Comparison of ENCODE assay signal across 27 cellular contexts in genomic region chr3:4063916-4064592, GRCh38.
"Had no signal": no experiment of that assay in that cellular context is flagged by ENCODE, and none has a peak within 500 bp of the region (broad histone marks: within the 10 kb centered on the region; RNA-seq: fewer than 3 reads in every experiment).

No MANE protein-coding gene starts in this region.

- FAIRE-seq: frontal cortex, pancreas had no signal

- H3K4me3 ChIP-seq: body of pancreas, hepatocyte, pancreas, psoas muscle, stomach, suprapubic skin, transverse colon, vagina had no signal

- H3K27me3 ChIP-seq: body of pancreas, hepatocyte, neutrophil, pancreas, stomach, suprapubic skin, transverse colon, vagina had no signal

- H3K9me3 ChIP-seq: body of pancreas, neutrophil, pancreas, psoas muscle, stomach, suprapubic skin, transverse colon, vagina had no signal

- H3K4me1 Mint-ChIP-seq: activated CD4-positive, alpha-beta T cell treated with anti-CD3 and anti-CD28 coated beads, Interleukin-2, amount 10 ng/mL, durations not matched to agents 24 days and 14 days had no signal

- H3K27ac ChIP-seq: body of pancreas, hepatocyte, neutrophil, pancreas, psoas muscle, stomach, suprapubic skin, transverse colon, vagina had no signal

- ATAC-seq: activated naive CD8-positive, alpha-beta T cell treated with anti-CD3 and anti-CD28 coated beads, Interleukin-2, amount 50 U/mL, for 24 hours; body of pancreas; esophagus mucosa; left ventricle myocardium superior; pancreas; psoas muscle; right cardiac atrium had no signal

- H3K9me3 Mint-ChIP-seq: activated CD4-positive, alpha-beta memory T cell treated with anti-CD3 and anti-CD28 coated beads, Interleukin-2, amount 10 ng/mL, durations not matched to agents 7 days and 5 days; activated CD4-positive, alpha-beta T cell treated with anti-CD3 and anti-CD28 coated beads, Interleukin-2, amount 10 ng/mL, durations not matched to agents 24 days and 14 days; activated naive CD8-positive, alpha-beta T cell treated with anti-CD3 and anti-CD28 coated beads, Interleukin-2, amount 50 U/mL, for 24 hours; activated T-helper 1 cell treated with anti-CD3 and anti-CD28 coated beads, Interleukin-12 subunit alpha, Interleukin-12 subunit beta, Interleukin-2, Interleukin-4 antibody, amounts not matched to agents 30 ng/mL and 10 ng/mL and 1 ng/mL, durations not matched to agents 14 hours and 24 hours and 36 hours; nephron had no signal

- H3K4me3 Mint-ChIP-seq: activated CD4-positive, alpha-beta memory T cell treated with anti-CD3 and anti-CD28 coated beads, Interleukin-2, amount 10 ng/mL, durations not matched to agents 7 days and 5 days; activated CD4-positive, alpha-beta T cell treated with anti-CD3 and anti-CD28 coated beads, Interleukin-2, amount 10 ng/mL, durations not matched to agents 24 days and 14 days; activated naive CD8-positive, alpha-beta T cell treated with anti-CD3 and anti-CD28 coated beads, Interleukin-2, amount 50 U/mL, for 24 hours; activated T-helper 1 cell treated with anti-CD3 and anti-CD28 coated beads, Interleukin-12 subunit alpha, Interleukin-12 subunit beta, Interleukin-2, Interleukin-4 antibody, amounts not matched to agents 30 ng/mL and 10 ng/mL and 1 ng/mL, durations not matched to agents 14 hours and 24 hours and 36 hours; dendritic cell treated with granulocyte-macrophage colony-stimulating factor and Interleukin-4, amounts not matched to agents 40 ng/mL and 50 ng/mL, for 4 days; nephron had no signal

- H3K27ac Mint-ChIP-seq: activated CD4-positive, alpha-beta memory T cell treated with anti-CD3 and anti-CD28 coated beads, Interleukin-2, amount 10 ng/mL, durations not matched to agents 7 days and 5 days; activated CD4-positive, alpha-beta T cell treated with anti-CD3 and anti-CD28 coated beads, Interleukin-2, amount 10 ng/mL, durations not matched to agents 24 days and 14 days; activated naive CD8-positive, alpha-beta T cell treated with anti-CD3 and anti-CD28 coated beads, Interleukin-2, amount 50 U/mL, for 24 hours; activated T-helper 1 cell treated with anti-CD3 and anti-CD28 coated beads, Interleukin-12 subunit alpha, Interleukin-12 subunit beta, Interleukin-2, Interleukin-4 antibody, amounts not matched to agents 30 ng/mL and 10 ng/mL and 1 ng/mL, durations not matched to agents 14 hours and 24 hours and 36 hours; dendritic cell treated with granulocyte-macrophage colony-stimulating factor and Interleukin-4, amounts not matched to agents 40 ng/mL and 50 ng/mL, for 4 days; nephron had no signal

- H3K27me3 Mint-ChIP-seq: activated CD4-positive, alpha-beta memory T cell treated with anti-CD3 and anti-CD28 coated beads, Interleukin-2, amount 10 ng/mL, durations not matched to agents 7 days and 5 days; activated CD4-positive, alpha-beta T cell treated with anti-CD3 and anti-CD28 coated beads, Interleukin-2, amount 10 ng/mL, durations not matched to agents 24 days and 14 days; activated naive CD8-positive, alpha-beta T cell treated with anti-CD3 and anti-CD28 coated beads, Interleukin-2, amount 50 U/mL, for 24 hours; dendritic cell treated with granulocyte-macrophage colony-stimulating factor and Interleukin-4, amounts not matched to agents 40 ng/mL and 50 ng/mL, for 4 days had no signal

- DNase-seq: activated CD4-positive, alpha-beta memory T cell treated with anti-CD3 and anti-CD28 coated beads, Interleukin-2, amount 10 ng/mL, durations not matched to agents 7 days and 5 days; activated CD4-positive, alpha-beta T cell treated with anti-CD3 and anti-CD28 coated beads, Interleukin-2, amount 10 ng/mL, durations not matched to agents 24 days and 14 days; activated gamma-delta T cell; activated naive CD4-positive, alpha-beta T cell treated with anti-CD3 and anti-CD28 coated beads, Interleukin-2, amount 50 U/mL, for 16 hours; activated naive CD8-positive, alpha-beta T cell treated with anti-CD3 and anti-CD28 coated beads, Interleukin-2, amount 50 U/mL, for 24 hours; activated T-cell treated with anti-CD3 and anti-CD28 coated beads for 4 hours; body of pancreas; effector CD8-positive, alpha-beta T cell; glutamatergic neuron; left ventricle myocardium superior; mammary epithelial cell; pancreas; psoas muscle; right cardiac atrium; stimulated activated CD4-positive, alpha-beta T cell treated with anti-CD3 and anti-CD28 coated beads, Interleukin-1b, Interleukin-23, amount 100 ng/mL, for 48 hours; stomach; T-helper 1 cell; transverse colon had no signal

- H3K36me3 ChIP-seq: neutrophil, pancreas, stomach, suprapubic skin, transverse colon, vagina had no signal
